8 cellular contexts compared by ENCODE assay signal in genomic region chr10:101061814-101062230, GRCh38. TPM values are rescaled to one million over a fixed set of nuclear protein-coding genes. Genes with fewer than 3 reads are reported as not detected.
DNase-seq lines count a peak whose midpoint lies in the region; ATAC-seq, FAIRE-seq and TF ChIP-seq lines count a peak whose summit lies in the region.

A gene with protein sequence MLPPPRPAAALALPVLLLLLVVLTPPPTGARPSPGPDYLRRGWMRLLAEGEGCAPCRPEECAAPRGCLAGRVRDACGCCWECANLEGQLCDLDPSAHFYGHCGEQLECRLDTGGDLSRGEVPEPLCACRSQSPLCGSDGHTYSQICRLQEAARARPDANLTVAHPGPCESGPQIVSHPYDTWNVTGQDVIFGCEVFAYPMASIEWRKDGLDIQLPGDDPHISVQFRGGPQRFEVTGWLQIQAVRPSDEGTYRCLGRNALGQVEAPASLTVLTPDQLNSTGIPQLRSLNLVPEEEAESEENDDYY (plus strand): TSS chr10:101061989. CDS start chr10:101062593, 604 bp downstream.

- ATAC-seq in DND-41 (ENCODE audit: insufficient read depth, low read depth) (no peak), pancreas (no peak)

- POLR2A ChIA-PET in OCI-LY7 (lab: Charles Lee), result interaction anchor here (0.6 to 2.7 kb wide), 3 partner anchors 10 to 80 kb away, joined by 3 to 19 read pairs (median 4); no protein-coding TSS in a partner anchor

- H3K4me1 ChIP-seq in DND-41 (ENCODE audit: insufficient read depth, low read length), result peaks cover 54% of the 10 kb centered on the region
- H3K4me1 ChIP-seq in OCI-LY7 (ENCODE audit: insufficient read depth, low read length, poor library complexity, severe bottlenecking), result peaks cover 68% of the 10 kb centered on the region
- H3K4me1 ChIP-seq in esophagus muscularis mucosa, result peaks cover 41 to 64% (median 56%) of the 10 kb centered on the region in 4 donors
- H3K4me1 ChIP-seq in pancreas, result peaks cover 4 to 11% (median 6%) of the 10 kb centered on the region in 3 donors

- H3K79me2 ChIP-seq in DND-41 (ENCODE audit: insufficient read depth, low read length), result peaks cover 41% of the 10 kb centered on the region
- H3K79me2 ChIP-seq in OCI-LY7 (ENCODE audit: insufficient read depth, low read depth, low read length), result peaks cover 37% of the 10 kb centered on the region

- H4K20me1 ChIP-seq in DND-41 (ENCODE audit: insufficient read depth, low read length) (peaks cover 18% of the 10 kb centered on the region), OCI-LY7 (ENCODE audit: insufficient read depth, low read length) (no peaks in the 10 kb centered on the region)

- no peak for TF ChIP-seq EP300 in esophagus muscularis mucosa (IDR thresholded peaks at IDR 0.05)

- FAIRE-seq in pancreas (lab: Jason Lieb, UNC), result no peak

- H3K27me3 ChIP-seq in DND-41 (ENCODE audit: insufficient read depth, low read length, poor library complexity) (no peaks in the 10 kb centered on the region), esophagus muscularis mucosa (peaks cover 0 to 48% (median 29%) of the 10 kb centered on the region in 4 donors), pancreas (no peaks in the 10 kb centered on the region)

- peak within 1 kb of the TSS; percentile 92 for H3K9ac ChIP-seq in DND-41 (ENCODE audit: low read depth, low read length)

- CTCF ChIA-PET in OCI-LY7 (lab: Charles Lee; ENCODE audit: unreplicated experiment), result interaction anchor here (0.6 to 1.6 kb wide), 4 partner anchors 8 to 47 kb away, joined by 3 to 6 read pairs (median 4); no protein-coding TSS in a partner anchor

- intact Hi-C loops in OCI-LY7 (cut with micrococcal nuclease; ENCODE audit: unreplicated experiment), result loop anchor here (2.0 to 5.0 kb wide), 2 partner anchors 65 to 150 kb away; partner anchors contain the start of gene SLF2
- intact Hi-C loops in esophagus muscularis mucosa (cut with DNase I), result loop anchor here (2.0 kb wide), 1 partner anchor 79 kb away; no protein-coding TSS in a partner anchor
- intact Hi-C loops in pancreas (cut with DNase I), result no loop called here

- DNase-seq in DND-41, result no peak
- DNase-seq in OCI-LY7 (ENCODE audit: low spot score), result peak; percentile 62
- DNase-seq in esophagus muscularis mucosa (ENCODE audit: extremely low spot score), result no peak
- no peak for DNase-seq in pancreas
- no peak for DNase-seq in NK-92 (lab: John Stamatoyannopoulos, UW; ENCODE audit: unreplicated experiment)
- DNase-seq in stimulated activated naive CD4-positive, alpha-beta T cell (lab: John Stamatoyannopoulos, UW), result no peak
- no peak for DNase-seq in UCSD-AML1 (lab: John Stamatoyannopoulos, UW; ENCODE audit: unreplicated experiment)
- DNase-seq in T1000 (lab: John Stamatoyannopoulos, UW), result no peak

- TF ChIP-seq CTCF in DND-41 (IDR thresholded peaks at IDR 0.05; ENCODE audit: borderline replicate concordance, extremely low read depth, low read length, poor library complexity, severe bottlenecking), result no peak
- no peak for TF ChIP-seq CTCF in OCI-LY7 (conservative IDR thresholded peaks at IDR 0.05; ENCODE audit: low read length)
- TF ChIP-seq CTCF in esophagus muscularis mucosa (IDR thresholded peaks at IDR 0.05), result no peak
- TF ChIP-seq CTCF in pancreas (IDR thresholded peaks at IDR 0.05), result no peak

- TF ChIP-seq POLR2A in esophagus muscularis mucosa (IDR thresholded peaks at IDR 0.05; ENCODE audit: low read depth), result no peak

- H3K4me3 ChIP-seq in DND-41 (ENCODE audit: low read depth in 1 of 2, low read length in 2 of 2) (peak within 1 kb of the TSS; percentile 67 to 71), OCI-LY7 (ENCODE audit: low read depth, low read length, poor library complexity, severe bottlenecking) (peak within 1 kb of the TSS; percentile 89), esophagus muscularis mucosa (peak within 1 kb of the TSS; percentile 69 to 82 (median 80)), pancreas (peak within 1 kb of the TSS; percentile 28 to 83 (median 67))

- peak within 1 kb of the TSS; percentile 97 for H2AFZ ChIP-seq in DND-41 (ENCODE audit: low read depth, low read length)
- peak within 1 kb of the TSS; percentile 83; the same call in 1 of the 2 replicates for H2AFZ ChIP-seq in OCI-LY7 (ENCODE audit: low read length)

- H3K36me3 ChIP-seq in DND-41 (ENCODE audit: insufficient read depth, low read length) (peaks cover 16% of the 10 kb centered on the region), OCI-LY7 (ENCODE audit: insufficient read depth, low read length) (peaks cover 20% of the 10 kb centered on the region; the same call in 1 of the 2 replicates), esophagus muscularis mucosa (no peaks in the 10 kb centered on the region), pancreas (no peaks in the 10 kb centered on the region)

- WGBS in esophagus muscularis mucosa, result 62% methylated on average over 21 of the region's 22 CpGs
- 86 to 87% methylated on average over 22 of the region's 22 CpGs for WGBS in pancreas, 2 donors

- peak within 1 kb of the TSS; percentile 77 for H3K4me2 ChIP-seq in DND-41 (ENCODE audit: insufficient read depth, low read length)
- H3K4me2 ChIP-seq in OCI-LY7 (ENCODE audit: low read length), result peak within 1 kb of the TSS; percentile 76

- H3K9me3 ChIP-seq in DND-41 (ENCODE audit: insufficient read depth, low read length, severe bottlenecking) (no peaks in the 10 kb centered on the region), OCI-LY7 (ENCODE audit: low read length) (no peaks in the 10 kb centered on the region), esophagus muscularis mucosa (no peaks in the 10 kb centered on the region), pancreas (no peaks in the 10 kb centered on the region)

- H3K27ac ChIP-seq in DND-41 (ENCODE audit: low read length) (peak within 1 kb of the TSS; percentile 99), OCI-LY7 (ENCODE audit: low read depth, low read length, poor library complexity, severe bottlenecking) (peak within 1 kb of the TSS; percentile 94), esophagus muscularis mucosa (replicated peaks in 1 of 4) (peak within 1 kb of the TSS; percentile 91 to 97 (median 94)), pancreas (peak within 1 kb of the TSS; percentile 75 to 90 (median 86))

- TSS peak; percentile 79 for BruUV-seq in OCI-LY7 (replicated peaks; lab: Mats Ljungman, UMichigan)

- H3K9me2 ChIP-seq in OCI-LY7 (ENCODE audit: insufficient read depth, low read length), result no peaks in the 10 kb centered on the region

RNA-seq across cellular contexts. Expression of the gene that starts here (rescaled TPM):
- 9.7 and 18.8 TPM in 2 replicates for total RNA-seq in OCI-LY7 (2014; rRNA removed; shearing (Covaris generic))
- total RNA-seq in OCI-LY7 (2022) (32.2 and 36.4 TPM in 2 replicates), esophagus muscularis mucosa (1 to 10 TPM; 1.0 to 4.0 (median 2.6) TPM), pancreas (1 to 10 TPM in 2 of 6 donors, under 1 TPM in 4; 0.19 to 1.5 (median 0.67) TPM)
- polyA plus RNA-seq in pancreas, result 1 to 10 TPM; 1.3 to 1.6 TPM

Comparison
In these comparisons a context has a peak if more than half of its experiments do, and no peak if none do; other contexts are left out.
1. intact Hi-C loops: an anchor here in OCI-LY7 (2.0 to 5.0 kb wide) and esophagus muscularis mucosa (2.0 kb wide); none called in pancreas.